In genomic region chr4:87121332-87122065, GRCh38 we compare ENCODE assay signal across 10 cellular contexts.
DNase-seq lines count a peak whose midpoint lies in the region; ATAC-seq and TF ChIP-seq lines count a peak whose summit lies in the region.
"Had no signal": no experiment of that assay in that cellular context is flagged by ENCODE, and none has a peak within 500 bp of the region (broad histone marks: within the 10 kb centered on the region; RNA-seq: fewer than 3 reads in every experiment).

No MANE protein-coding gene starts in this region.

- H3K4me3 ChIP-seq in coronary artery (peak overlapping the region; percentile 11), right lobe of liver (no peak overlapping the region), tibial artery (peak overlapping the region in 1 of 2 donors; percentile 45)
- H3K4me3 ChIP-seq: A549, SJCRH30 had no signal

- TF ChIP-seq POLR2A in right lobe of liver (IDR thresholded peaks at IDR 0.05) = no peak

- peaks cover 0 to 33% (median 8%) of the 10 kb centered on the region in 4 donors for H3K36me3 ChIP-seq in right lobe of liver
- H3K36me3 ChIP-seq in tibial artery = peaks cover 21 to 39% (median 24%) of the 10 kb centered on the region in 3 donors

- no peak for DNase-seq in activated CD8-positive, alpha-beta T cell treated with anti-CD3 and anti-CD28 coated beads for 36 hours
- no peak for DNase-seq in activated CD8-positive, alpha-beta T cell treated with anti-CD3 and anti-CD28 coated beads, Interleukin-2, amount 10 ng/mL, durations not matched to agents 7 days and 5 days
- DNase-seq in coronary artery (ENCODE audit: low spot score) = no peak
- peak in 1 of 3 donors; percentile 68 for DNase-seq in right lobe of liver
- no peak for DNase-seq in tibial artery
- DNase-seq in GM20000 (ENCODE audit: low spot score) = no peak
- DNase-seq in COR-L47 (lab: John Stamatoyannopoulos, UW) = no peak
- no peak for DNase-seq in NCI-H1417 treated with DMSO at 0.1 percent for 48 hours (lab: John Stamatoyannopoulos, UW)
- DNase-seq: SJCRH30 had no signal

- peak overlapping the region; percentile 55 for H3K27ac Mint-ChIP-seq in activated CD8-positive, alpha-beta T cell treated with anti-CD3 and anti-CD28 coated beads for 36 hours
- no peak overlapping the region for H3K27ac Mint-ChIP-seq in activated CD8-positive, alpha-beta T cell treated with anti-CD3 and anti-CD28 coated beads, Interleukin-2, amount 10 ng/mL, durations not matched to agents 7 days and 5 days

- WGBS in right lobe of liver (ENCODE audit: insufficient coverage, low coverage, low lambda C conversion rate, missing lambda C conversion rate) = 44% methylated on average over 4 of the region's 4 CpGs

- no peaks in the 10 kb centered on the region for H3K9me3 Mint-ChIP-seq in activated CD8-positive, alpha-beta T cell treated with anti-CD3 and anti-CD28 coated beads for 36 hours
- H3K9me3 Mint-ChIP-seq in activated CD8-positive, alpha-beta T cell treated with anti-CD3 and anti-CD28 coated beads, Interleukin-2, amount 10 ng/mL, durations not matched to agents 7 days and 5 days (ENCODE audit: insufficient read depth) = no peaks in the 10 kb centered on the region

- POLR2A ChIA-PET in activated CD8-positive, alpha-beta T cell treated with anti-CD3 and anti-CD28 coated beads for 36 hours (lab: Charles Lee) = no interaction called here
- POLR2A ChIA-PET in activated CD8-positive, alpha-beta T cell treated with anti-CD3 and anti-CD28 coated beads, Interleukin-2, amount 10 ng/mL, durations not matched to agents 7 days and 5 days (lab: Charles Lee) = interaction anchor here (1.1 kb wide), 1 partner anchor 115 kb away, joined by 4 read pairs; no protein-coding TSS in a partner anchor

- peaks cover 15% of the 10 kb centered on the region for H3K4me1 Mint-ChIP-seq in activated CD8-positive, alpha-beta T cell treated with anti-CD3 and anti-CD28 coated beads for 36 hours (ENCODE audit: low read depth)
- peaks cover 5% of the 10 kb centered on the region for H3K4me1 Mint-ChIP-seq in activated CD8-positive, alpha-beta T cell treated with anti-CD3 and anti-CD28 coated beads, Interleukin-2, amount 10 ng/mL, durations not matched to agents 7 days and 5 days (ENCODE audit: low read depth)

- H3K27me3 ChIP-seq in right lobe of liver (no peaks in the 10 kb centered on the region), tibial artery (no peaks in the 10 kb centered on the region)
- H3K27me3 ChIP-seq: SJCRH30 had no signal

- no peak for ATAC-seq in activated CD8-positive, alpha-beta T cell treated with anti-CD3 and anti-CD28 coated beads for 36 hours
- ATAC-seq in activated CD8-positive, alpha-beta T cell treated with anti-CD3 and anti-CD28 coated beads, Interleukin-2, amount 10 ng/mL, durations not matched to agents 7 days and 5 days = no peak
- peak; percentile 46 to 80 (median 80) for ATAC-seq in right lobe of liver
- ATAC-seq: A549 had no signal

- H3K27me3 Mint-ChIP-seq in activated CD8-positive, alpha-beta T cell treated with anti-CD3 and anti-CD28 coated beads for 36 hours = no peaks in the 10 kb centered on the region
- no peaks in the 10 kb centered on the region for H3K27me3 Mint-ChIP-seq in activated CD8-positive, alpha-beta T cell treated with anti-CD3 and anti-CD28 coated beads, Interleukin-2, amount 10 ng/mL, durations not matched to agents 7 days and 5 days (ENCODE audit: low read depth)

- peaks cover 0 to 29% (median 12%) of the 10 kb centered on the region in 4 donors for H3K4me1 ChIP-seq in right lobe of liver
- peaks cover 0 to 71% (median 43%) of the 10 kb centered on the region in 4 donors for H3K4me1 ChIP-seq in tibial artery
- H3K4me1 ChIP-seq: A549 had no signal

- TF ChIP-seq CTCF in activated CD8-positive, alpha-beta T cell treated with anti-CD3 and anti-CD28 coated beads for 36 hours (IDR thresholded peaks at IDR 0.05) = no peak
- no peak for TF ChIP-seq CTCF in coronary artery (IDR thresholded peaks at IDR 0.05)
- TF ChIP-seq CTCF in right lobe of liver (IDR thresholded peaks at IDR 0.05) = no peak
- TF ChIP-seq CTCF in tibial artery (IDR thresholded peaks at IDR 0.05) = no peak
- no peak for TF ChIP-seq CTCF in GM20000 (IDR thresholded peaks at IDR 0.05; ENCODE audit: extremely low read depth, missing control alignments)

- H3K9me3 ChIP-seq in right lobe of liver (no peaks in the 10 kb centered on the region), tibial artery (no peaks in the 10 kb centered on the region)
- H3K9me3 ChIP-seq: A549, SJCRH30 had no signal

- intact Hi-C loops in activated CD8-positive, alpha-beta T cell treated with anti-CD3 and anti-CD28 coated beads for 36 hours (cut with micrococcal nuclease) = no loop called here
- intact Hi-C loops in right lobe of liver (cut with DNase I) (no loop called here), tibial artery (cut with DNase I; ENCODE audit: low total_unique reads) (loop anchor here (5.0 kb wide), 1 partner anchor 64 kb away; no protein-coding TSS in a partner anchor)

- peaks cover 29% of the 10 kb centered on the region for H3K36me3 Mint-ChIP-seq in activated CD8-positive, alpha-beta T cell treated with anti-CD3 and anti-CD28 coated beads for 36 hours (ENCODE audit: low read depth)
- H3K36me3 Mint-ChIP-seq in activated CD8-positive, alpha-beta T cell treated with anti-CD3 and anti-CD28 coated beads, Interleukin-2, amount 10 ng/mL, durations not matched to agents 7 days and 5 days (ENCODE audit: low read depth) = peaks cover 47% of the 10 kb centered on the region

- no peak overlapping the region for H3K4me3 Mint-ChIP-seq in activated CD8-positive, alpha-beta T cell treated with anti-CD3 and anti-CD28 coated beads for 36 hours
- H3K4me3 Mint-ChIP-seq in activated CD8-positive, alpha-beta T cell treated with anti-CD3 and anti-CD28 coated beads, Interleukin-2, amount 10 ng/mL, durations not matched to agents 7 days and 5 days = no peak overlapping the region

- CTCF ChIA-PET in activated CD8-positive, alpha-beta T cell treated with anti-CD3 and anti-CD28 coated beads for 36 hours (lab: Charles Lee) = interaction anchor here (1.4 to 1.7 kb wide), 2 partner anchors 11 to 29 kb away, joined by 6 read pairs; no protein-coding TSS in a partner anchor
- CTCF ChIA-PET in activated CD8-positive, alpha-beta T cell treated with anti-CD3 and anti-CD28 coated beads, Interleukin-2, amount 10 ng/mL, durations not matched to agents 7 days and 5 days (lab: Charles Lee) = no interaction called here

- H3K27ac ChIP-seq in coronary artery = peak overlapping the region; percentile 54 to 84
- H3K27ac ChIP-seq in right lobe of liver = peak overlapping the region in 1 of 3 donors; percentile 52
- peak overlapping the region; percentile 78 to 79 for H3K27ac ChIP-seq in tibial artery
- H3K27ac ChIP-seq: A549, SJCRH30 had no signal

Comparison
In these comparisons a context has a peak if more than half of its experiments do, and no peak if none do; other contexts are left out.
1. ATAC-seq: peak in right lobe of liver (4 of 4); none in activated CD8-positive, alpha-beta T cell treated with anti-CD3 and anti-CD28 coated beads for 36 hours (single experiment) and activated CD8-positive, alpha-beta T cell treated with anti-CD3 and anti-CD28 coated beads, Interleukin-2, amount 10 ng/mL, durations not matched to agents 7 days and 5 days (single experiment).